8 cellular contexts compared by ENCODE assay signal in the genomic region with DNA sequence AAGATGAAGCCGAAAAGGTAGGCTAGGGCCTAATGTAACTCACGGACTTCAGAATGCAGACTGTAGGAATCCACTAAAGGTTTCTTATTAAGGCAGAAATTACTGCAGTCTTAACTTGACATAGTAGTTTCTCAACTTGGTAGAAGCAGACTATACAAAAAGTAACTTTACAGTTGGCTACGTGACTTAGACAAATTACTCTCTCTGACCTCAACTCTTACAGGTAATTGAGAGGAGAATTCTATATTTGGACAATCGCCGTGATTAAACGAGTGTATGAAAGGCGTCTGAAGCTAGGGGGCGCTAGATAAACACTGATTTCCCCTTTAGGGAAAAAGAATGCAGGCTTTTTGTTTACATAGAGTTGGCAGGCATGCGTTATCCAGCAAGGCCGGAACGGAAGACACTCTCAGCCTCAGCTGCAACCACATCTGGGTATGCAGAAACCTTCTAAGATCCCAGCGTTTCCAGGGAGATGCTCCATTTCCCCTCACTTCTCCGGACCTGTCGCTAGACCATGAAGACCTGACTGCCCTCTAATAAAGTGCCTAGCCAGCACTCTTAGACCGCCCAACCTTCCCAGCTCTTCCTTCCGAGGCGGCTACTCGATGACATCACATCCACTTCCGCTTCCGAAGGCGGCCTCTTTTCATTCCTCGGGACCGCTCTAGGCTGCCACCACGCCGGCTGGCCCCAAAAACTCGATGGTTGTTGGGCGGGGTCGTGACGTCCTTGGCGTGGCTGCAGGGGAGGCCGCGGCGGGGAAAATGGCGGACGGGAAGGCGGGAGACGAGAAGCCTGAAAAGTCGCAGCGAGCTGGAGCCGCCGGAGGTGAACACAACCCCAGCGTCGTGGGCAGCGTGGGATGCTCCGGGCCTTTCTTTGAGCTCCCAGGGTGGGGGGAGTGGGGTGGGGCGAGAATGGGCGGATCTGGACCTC. TPM values are rescaled to one million over a fixed set of nuclear protein-coding genes. Genes with fewer than 3 reads are reported as not detected.
DNase-seq lines count a peak whose midpoint lies in the region; TF ChIP-seq lines count a peak whose summit lies in the region.

A gene with protein sequence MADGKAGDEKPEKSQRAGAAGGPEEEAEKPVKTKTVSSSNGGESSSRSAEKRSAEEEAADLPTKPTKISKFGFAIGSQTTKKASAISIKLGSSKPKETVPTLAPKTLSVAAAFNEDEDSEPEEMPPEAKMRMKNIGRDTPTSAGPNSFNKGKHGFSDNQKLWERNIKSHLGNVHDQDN (plus strand): TSS at position 732 of the 939 bp plus-strand sequence. CDS start 36 bp downstream, at position 768.

- DNase-seq in GM04504 (ENCODE audit: low read depth) (peak; percentile 98), HFF-Myc (ENCODE audit: extremely low read depth, low read depth) (peak; percentile 95), NAMALWA (ENCODE audit: low spot score) (peak; percentile 99), SK-N-MC (ENCODE audit: low read depth, low spot score) (peak; percentile 96), germinal center (ENCODE audit: low spot score) (peak; percentile 91), nucleus accumbens (lab: John Stamatoyannopoulos, UW) (peak; percentile 68 to 100 (median 97))
- peak; percentile 99 for DNase-seq in activated naive CD4-positive, alpha-beta T cell treated with anti-CD3 and anti-CD28 coated beads, Interleukin-2, amount 50 U/mL, for 16 hours

- peak within 1 kb of the TSS; percentile 99 for H3K9ac ChIP-seq in SK-N-MC (ENCODE audit: insufficient read length)

- H3K36me3 ChIP-seq in SK-N-MC (ENCODE audit: insufficient read depth, low read length): peaks cover 14% of the 10 kb centered on the region

- H3K27ac ChIP-seq in SK-N-MC: peak within 1 kb of the TSS; percentile 88
- H3K27ac ChIP-seq in temporal lobe (ENCODE audit: low read depth, low read length): peak within 1 kb of the TSS; percentile 91

- H3K4me3 ChIP-seq in HFF-Myc (replicated peaks; ENCODE audit: low read depth, low read length): peak within 1 kb of the TSS; percentile 84
- H3K4me3 ChIP-seq in SK-N-MC: peak within 1 kb of the TSS; percentile 91

- TF ChIP-seq CTCF in HFF-Myc (IDR thresholded peaks at IDR 0.05; ENCODE audit: low read depth, low read length, missing control alignments): peak; percentile 82

- H3K9me3 ChIP-seq in SK-N-MC (ENCODE audit: low read depth, low read length): no peaks in the 10 kb centered on the region

RNA-seq across cellular contexts. Expression of the gene that starts here (rescaled TPM):
- 95.4 TPM for total RNA-seq in temporal lobe

Comparison
In these comparisons a context has a peak if more than half of its experiments do, and no peak if none do; other contexts are left out.
1. Peak in every context shown above with its lines: DNase-seq, H3K4me3 ChIP-seq and H3K27ac ChIP-seq.